ENCODE assay signal across 16 cellular contexts in genomic region chr1:155455588-155456195, GRCh38.
DNase-seq lines count a peak whose midpoint lies in the region; ATAC-seq and TF ChIP-seq lines count a peak whose summit lies in the region.
"Had no signal": no experiment of that assay in that cellular context is flagged by ENCODE, and none has a peak within 500 bp of the region (broad histone marks: within the 10 kb centered on the region; RNA-seq: fewer than 3 reads in every experiment).

No MANE protein-coding gene starts in this region.

- TF ChIP-seq CTCF in fibroblast of pulmonary artery (IDR thresholded peaks at IDR 0.05; ENCODE audit: low read length, missing control alignments) (no peak), osteocyte (IDR thresholded peaks at IDR 0.05) (no peak)

- no peaks in the 10 kb centered on the region for H3K9me3 Mint-ChIP-seq in osteocyte (ENCODE audit: unreplicated experiment)
- H3K9me3 Mint-ChIP-seq: activated T-helper 1 cell treated with anti-CD3 and anti-CD28 coated beads, Interleukin-12 subunit alpha, Interleukin-12 subunit beta, Interleukin-2, Interleukin-4 antibody, amounts not matched to agents 30 ng/mL and 10 ng/mL and 1 ng/mL, durations not matched to agents 14 hours and 24 hours and 36 hours had no signal

- H3K36me3 Mint-ChIP-seq in osteocyte (ENCODE audit: unreplicated experiment), result peaks cover 26% of the 10 kb centered on the region

- H3K27me3 Mint-ChIP-seq in osteocyte (ENCODE audit: unreplicated experiment), result no peaks in the 10 kb centered on the region

- no peak overlapping the region for H3K4me3 Mint-ChIP-seq in osteocyte (ENCODE audit: unreplicated experiment)
- H3K4me3 Mint-ChIP-seq: activated T-helper 1 cell treated with anti-CD3 and anti-CD28 coated beads, Interleukin-12 subunit alpha, Interleukin-12 subunit beta, Interleukin-2, Interleukin-4 antibody, amounts not matched to agents 30 ng/mL and 10 ng/mL and 1 ng/mL, durations not matched to agents 14 hours and 24 hours and 36 hours had no signal

- peaks cover 21% of the 10 kb centered on the region for H3K4me1 Mint-ChIP-seq in osteocyte (ENCODE audit: unreplicated experiment)

- DNase-seq in NCI-H82 (lab: John Stamatoyannopoulos, UW), result peak; percentile 52
- DNase-seq in NCI-H82 treated with DMSO at 0.1 percent for 48 hours (lab: John Stamatoyannopoulos, UW; ENCODE audit: unreplicated experiment), result no peak
- peak; percentile 42 for DNase-seq in fibroblast of pulmonary artery (ENCODE audit: low read depth)
- DNase-seq in osteocyte (ENCODE audit: extremely low spot score, unreplicated experiment), result no peak
- no peak for DNase-seq in NCI-H187 (lab: John Stamatoyannopoulos, UW)
- no peak for DNase-seq in globus pallidus (ENCODE audit: low spot score)
- DNase-seq: cerebellar nuclear complex, EL, mammary epithelial cell, SIG-M5 had no signal

- H3K27ac Mint-ChIP-seq in osteocyte (ENCODE audit: unreplicated experiment), result peak overlapping the region; percentile 24

- H3K4me3 ChIP-seq in fibroblast of pulmonary artery (replicated peaks; ENCODE audit: low read depth, low read length), result no peak overlapping the region
- H3K4me3 ChIP-seq: A549, thoracic aorta had no signal

- ATAC-seq in SK-N-SH treated with all-trans-retinoic acid at 6 μM for 48 hours (peak; percentile 84), HG02610 (IDR thresholded peaks at IDR 0.05; ENCODE audit: unreplicated experiment) (no peak)
- ATAC-seq: A549; activated CD4-positive, CD25-positive, alpha-beta regulatory T cell treated with anti-CD3 and anti-CD28 coated beads, Interleukin-2, amount 50 U/mL, for 24 hours had no signal

TF ChIP-seq in SK-N-SH treated with all-trans-retinoic acid at 6 μM for 48 hours, 23 proteins besides CTCF, POLR2A, EP300 and RAD21:
- peak; percentile 40; the same call in 1 of the 2 replicates for TF ChIP-seq TSHZ2 (CRISPR knock-in tag; IDR thresholded peaks at IDR 0.05)
- no peak for TF ChIP-seq BACH2 (CRISPR knock-in tag; IDR thresholded peaks at IDR 0.05; ENCODE audit: borderline replicate concordance)
- no peak for TF ChIP-seq ZNF8 (CRISPR knock-in tag; IDR thresholded peaks at IDR 0.05)
- TF ChIP-seq ZFP3 (CRISPR knock-in tag; IDR thresholded peaks at IDR 0.05), result no peak
- TF ChIP-seq ZFP30 (CRISPR knock-in tag; IDR thresholded peaks at IDR 0.05), result no peak

Comparison
In these comparisons a context has a peak if more than half of its experiments do, and no peak if none do; other contexts are left out.
1. DNase-seq: peak in NCI-H82 (single experiment) and fibroblast of pulmonary artery (single experiment); none in NCI-H82 treated with DMSO at 0.1 percent for 48 hours (single experiment), osteocyte (single experiment), NCI-H187 (0 of 2) and globus pallidus (single experiment).